1 cellular context compared by ENCODE assay signal in the genomic region with DNA sequence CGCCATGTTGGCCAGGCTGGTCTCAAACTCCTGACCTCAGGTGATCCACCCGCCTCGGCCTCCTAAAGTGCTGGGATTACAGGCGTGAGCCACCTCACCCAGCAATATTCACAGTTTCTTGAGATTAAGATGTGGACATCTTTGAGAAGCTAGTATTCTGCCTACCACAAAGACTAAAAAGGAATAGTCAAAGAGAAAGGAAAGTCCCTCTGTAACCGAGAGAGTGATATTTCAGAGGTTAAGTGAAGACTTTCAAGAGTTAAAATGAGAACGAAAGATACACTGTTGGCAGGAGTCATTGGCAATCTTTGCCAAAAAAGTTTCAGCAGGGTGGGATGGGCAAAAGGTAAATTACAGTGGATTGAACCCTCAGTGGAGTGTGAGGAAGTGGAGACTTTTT.
TF ChIP-seq lines count a peak whose summit lies in the region.

No MANE protein-coding gene starts in this region.

TF ChIP-seq in WTC11, 78 proteins besides CTCF, POLR2A, EP300 and RAD21 (continued from another document):
- TF ChIP-seq MYBL2 (CRISPR knock-in tag; IDR thresholded peaks at IDR 0.05) (no peak), ZNF423 (CRISPR knock-in tag; IDR thresholded peaks at IDR 0.05) (no peak)
TF ChIP-seq in WTC11: peak in this region for 0.
